Comparison of ENCODE assay signal across 8 cellular contexts in genomic region chr20:21303872-21304586, GRCh38. TPM values are rescaled to one million over a fixed set of nuclear protein-coding genes. Genes with fewer than 3 reads are reported as not detected.
DNase-seq lines count a peak whose midpoint lies in the region; ATAC-seq lines count a peak whose summit lies in the region.

No MANE protein-coding gene starts in this region.

- peak overlapping the region; percentile 98 for H3K27ac Mint-ChIP-seq in T-helper 1 cell treated with Interleukin-12 subunit alpha and Interleukin-12 subunit beta and Interleukin-4 antibody, amounts not matched to agents 30 μg/mL and 1 μg/mL, for 36 hours
- H3K27ac Mint-ChIP-seq in activated naive CD4-positive, alpha-beta T cell treated with anti-CD3 and anti-CD28 coated beads, Interleukin-2, amount 50 U/mL, for 72 hours, result peak overlapping the region; percentile 97 to 99
- H3K27ac Mint-ChIP-seq in stimulated activated effector memory CD8-positive, alpha-beta T cell treated with anti-CD3 and anti-CD28 coated beads, Interleukin-12 subunit alpha, Interleukin-12 subunit beta, amount 100 ng/mL, for 72 hours, result peak overlapping the region; percentile 98

- ATAC-seq in HG03159 (IDR thresholded peaks at IDR 0.05; ENCODE audit: unreplicated experiment), result peak; percentile 1
- peak; percentile 11 to 27 for ATAC-seq in activated naive CD4-positive, alpha-beta T cell treated with anti-CD3 and anti-CD28 coated beads, Interleukin-2, amount 50 U/mL, for 72 hours
- ATAC-seq in stimulated activated effector memory CD8-positive, alpha-beta T cell treated with anti-CD3 and anti-CD28 coated beads, Interleukin-12 subunit alpha, Interleukin-12 subunit beta, amount 100 ng/mL, for 72 hours, result peak; percentile 45

- H3K36me3 Mint-ChIP-seq in T-helper 1 cell treated with Interleukin-12 subunit alpha and Interleukin-12 subunit beta and Interleukin-4 antibody, amounts not matched to agents 30 μg/mL and 1 μg/mL, for 36 hours (ENCODE audit: low read depth), result peaks cover 30% of the 10 kb centered on the region
- H3K36me3 Mint-ChIP-seq in activated naive CD4-positive, alpha-beta T cell treated with anti-CD3 and anti-CD28 coated beads, Interleukin-2, amount 50 U/mL, for 72 hours, result peaks cover 30 to 31% of the 10 kb centered on the region in 2 donors
- H3K36me3 Mint-ChIP-seq in stimulated activated effector memory CD8-positive, alpha-beta T cell treated with anti-CD3 and anti-CD28 coated beads, Interleukin-12 subunit alpha, Interleukin-12 subunit beta, amount 100 ng/mL, for 72 hours, result peaks cover 40% of the 10 kb centered on the region

- DNase-seq in T-helper 1 cell, result no peak
- no peak for DNase-seq in activated naive CD4-positive, alpha-beta T cell treated with anti-CD3 and anti-CD28 coated beads, Interleukin-2, amount 50 U/mL, for 72 hours (ENCODE audit: low spot score in 2 of 2)
- DNase-seq in stimulated activated effector memory CD8-positive, alpha-beta T cell treated with anti-CD3 and anti-CD28 coated beads, Interleukin-12 subunit alpha, Interleukin-12 subunit beta, amount 100 ng/mL, for 72 hours (ENCODE audit: low spot score in 2 of 2), result no peak
- DNase-seq in A172 (ENCODE audit: low spot score), result no peak
- DNase-seq in foreskin melanocyte, result no peak

- peak overlapping the region; percentile 96 for H3K4me3 ChIP-seq in iPS-11a (ENCODE audit: low read depth, low read length)

- no peaks in the 10 kb centered on the region for H3K27me3 Mint-ChIP-seq in T-helper 1 cell treated with Interleukin-12 subunit alpha and Interleukin-12 subunit beta and Interleukin-4 antibody, amounts not matched to agents 30 μg/mL and 1 μg/mL, for 36 hours (ENCODE audit: low read depth)

- H3K9me3 Mint-ChIP-seq in T-helper 1 cell treated with Interleukin-12 subunit alpha and Interleukin-12 subunit beta and Interleukin-4 antibody, amounts not matched to agents 30 μg/mL and 1 μg/mL, for 36 hours, result peaks cover 9% of the 10 kb centered on the region
- no peaks in the 10 kb centered on the region for H3K9me3 Mint-ChIP-seq in activated naive CD4-positive, alpha-beta T cell treated with anti-CD3 and anti-CD28 coated beads, Interleukin-2, amount 50 U/mL, for 72 hours
- H3K9me3 Mint-ChIP-seq in stimulated activated effector memory CD8-positive, alpha-beta T cell treated with anti-CD3 and anti-CD28 coated beads, Interleukin-12 subunit alpha, Interleukin-12 subunit beta, amount 100 ng/mL, for 72 hours, result no peaks in the 10 kb centered on the region

- peak overlapping the region; percentile 95 for H3K4me3 Mint-ChIP-seq in T-helper 1 cell treated with Interleukin-12 subunit alpha and Interleukin-12 subunit beta and Interleukin-4 antibody, amounts not matched to agents 30 μg/mL and 1 μg/mL, for 36 hours
- H3K4me3 Mint-ChIP-seq in stimulated activated effector memory CD8-positive, alpha-beta T cell treated with anti-CD3 and anti-CD28 coated beads, Interleukin-12 subunit alpha, Interleukin-12 subunit beta, amount 100 ng/mL, for 72 hours, result peak overlapping the region; percentile 88

- H3K4me1 Mint-ChIP-seq in T-helper 1 cell treated with Interleukin-12 subunit alpha and Interleukin-12 subunit beta and Interleukin-4 antibody, amounts not matched to agents 30 μg/mL and 1 μg/mL, for 36 hours (ENCODE audit: low read depth), result peaks cover 24% of the 10 kb centered on the region
- H3K4me1 Mint-ChIP-seq in stimulated activated effector memory CD8-positive, alpha-beta T cell treated with anti-CD3 and anti-CD28 coated beads, Interleukin-12 subunit alpha, Interleukin-12 subunit beta, amount 100 ng/mL, for 72 hours, result peaks cover 35% of the 10 kb centered on the region

RNA-seq across cellular contexts. Expression of gene XRN2, which starts 0.9 kb away (rescaled TPM):
- total RNA-seq in activated naive CD4-positive, alpha-beta T cell treated with anti-CD3 and anti-CD28 coated beads, Interleukin-2, amount 50 U/mL, for 72 hours, result 10 to 100 TPM; 55.5 to 87.4 TPM
- 128 and 139 TPM in 2 replicates for total RNA-seq in A172 (2014; rRNA removed; shearing (Covaris generic))
